Comparison of ENCODE assay signal across 1 cellular context in genomic region chr22:46077669-46078099, GRCh38.
TF ChIP-seq lines count a peak whose summit lies in the region.

No MANE protein-coding gene starts in this region.

TF ChIP-seq in WTC11, 78 proteins besides CTCF, POLR2A, EP300 and RAD21 (continued from another document):
- TF ChIP-seq USF2 (CRISPR knock-in tag; IDR thresholded peaks at IDR 0.05): no peak
- TF ChIP-seq, protein P1, sequence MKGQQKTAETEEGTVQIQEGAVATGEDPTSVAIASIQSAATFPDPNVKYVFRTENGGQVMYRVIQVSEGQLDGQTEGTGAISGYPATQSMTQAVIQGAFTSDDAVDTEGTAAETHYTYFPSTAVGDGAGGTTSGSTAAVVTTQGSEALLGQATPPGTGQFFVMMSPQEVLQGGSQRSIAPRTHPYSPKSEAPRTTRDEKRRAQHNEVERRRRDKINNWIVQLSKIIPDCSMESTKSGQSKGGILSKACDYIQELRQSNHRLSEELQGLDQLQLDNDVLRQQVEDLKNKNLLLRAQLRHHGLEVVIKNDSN (CRISPR knock-in tag; IDR thresholded peaks at IDR 0.05): no peak
TF ChIP-seq in WTC11: peak in this region for 0.
